In genomic region chr3:128226794-128227399, GRCh38 we compare ENCODE assay signal across 8 cellular contexts.
DNase-seq lines count a peak whose midpoint lies in the region; ATAC-seq and TF ChIP-seq lines count a peak whose summit lies in the region.

No MANE protein-coding gene starts in this region.

- H3K4me1 ChIP-seq in Peyer's patch (no peaks in the 10 kb centered on the region), testis (peaks cover 7% of the 10 kb centered on the region)

- TF ChIP-seq POLR2A in Peyer's patch (IDR thresholded peaks at IDR 0.05) (no peak), testis (IDR thresholded peaks at IDR 0.05) (no peak)

- H3K27me3 ChIP-seq in Peyer's patch (no peaks in the 10 kb centered on the region), kidney epithelial cell (ENCODE audit: control insufficient read depth, insufficient read depth, low read length) (no peaks in the 10 kb centered on the region), testis (no peaks in the 10 kb centered on the region)

- WGBS in testis, 2 donors = 62 to 68% methylated on average over 5 of the region's 5 CpGs

- intact Hi-C loops in Right ventricle myocardium inferior (cut with DNase I) (loop anchor here (5.0 kb wide), 2 partner anchors 95 to 270 kb away; no protein-coding TSS in a partner anchor), cardiac septum (cut with DNase I) (loop anchor here (5.0 kb wide), 2 partner anchors 95 to 270 kb away; no protein-coding TSS in a partner anchor), testis (cut with DNase I; ENCODE audit: low total_unique reads) (no loop called here)

- TF ChIP-seq CTCF in Peyer's patch (IDR thresholded peaks at IDR 0.05) (peak in 5 of 6 experiments; percentile 30 to 45 (median 40)), kidney epithelial cell (IDR thresholded peaks at IDR 0.05; ENCODE audit: insufficient read depth, low read length, poor library complexity, severe bottlenecking) (peak; percentile 85), testis (IDR thresholded peaks at IDR 0.05) (peak in 2 of 3 experiments; percentile 10 to 38)

- no peak overlapping the region for H3K27ac ChIP-seq in Peyer's patch
- H3K27ac ChIP-seq in testis = no peak overlapping the region

- DNase-seq in Right ventricle myocardium inferior (ENCODE audit: missing footprints) (no peak), cardiac septum (ENCODE audit: low spot score) (no peak), Peyer's patch (no peak), T47D (ENCODE audit: low read depth in 1 of 2, low spot score in 1 of 2) (peak; percentile 18 to 41), kidney epithelial cell (ENCODE audit: low read depth) (no peak), testis (peak; percentile 36), NCI-H345 treated with DMSO at 0.1 percent for 48 hours (lab: John Stamatoyannopoulos, UW; ENCODE audit: unreplicated experiment) (no peak)

- no peaks in the 10 kb centered on the region for H3K36me3 ChIP-seq in Peyer's patch
- no peaks in the 10 kb centered on the region for H3K36me3 ChIP-seq in kidney epithelial cell (ENCODE audit: control insufficient read depth, insufficient read depth, low read length)
- H3K36me3 ChIP-seq in testis (ENCODE audit: low read depth, missing control alignments) = no peaks in the 10 kb centered on the region

- peak; percentile 56 for ATAC-seq in Right ventricle myocardium inferior
- no peak for ATAC-seq in GM18907 (IDR thresholded peaks at IDR 0.05; ENCODE audit: unreplicated experiment)

- H3K9me3 ChIP-seq in Peyer's patch (peaks cover 0 to 10% (median 0%) of the 10 kb centered on the region in 4 donors), testis (no peaks in the 10 kb centered on the region)

- H3K4me3 ChIP-seq in Peyer's patch = no peak overlapping the region
- H3K4me3 ChIP-seq in kidney epithelial cell (ENCODE audit: low read depth, low read length) = no peak overlapping the region
- no peak overlapping the region for H3K4me3 ChIP-seq in testis

- in situ Hi-C loops in T47D (cut with HindIII; ENCODE audit: low pct_unique_long_range_greater_than_20kb, low sequenced_read_pairs) = no loop called here

Comparison
In these comparisons a context has a peak if more than half of its experiments do, and no peak if none do; other contexts are left out.
1. DNase-seq: peak in T47D (2 of 2) and testis (single experiment); none in Right ventricle myocardium inferior (single experiment), cardiac septum (single experiment), Peyer's patch (0 of 3), kidney epithelial cell (single experiment) and NCI-H345 treated with DMSO at 0.1 percent for 48 hours (single experiment).
2. CTCF ChIP-seq: peak in every context shown above with its lines; median percentile 85 in kidney epithelial cell; 40 in Peyer's patch; 24 in testis.